1 cellular context compared by ENCODE assay signal in the genomic region with DNA sequence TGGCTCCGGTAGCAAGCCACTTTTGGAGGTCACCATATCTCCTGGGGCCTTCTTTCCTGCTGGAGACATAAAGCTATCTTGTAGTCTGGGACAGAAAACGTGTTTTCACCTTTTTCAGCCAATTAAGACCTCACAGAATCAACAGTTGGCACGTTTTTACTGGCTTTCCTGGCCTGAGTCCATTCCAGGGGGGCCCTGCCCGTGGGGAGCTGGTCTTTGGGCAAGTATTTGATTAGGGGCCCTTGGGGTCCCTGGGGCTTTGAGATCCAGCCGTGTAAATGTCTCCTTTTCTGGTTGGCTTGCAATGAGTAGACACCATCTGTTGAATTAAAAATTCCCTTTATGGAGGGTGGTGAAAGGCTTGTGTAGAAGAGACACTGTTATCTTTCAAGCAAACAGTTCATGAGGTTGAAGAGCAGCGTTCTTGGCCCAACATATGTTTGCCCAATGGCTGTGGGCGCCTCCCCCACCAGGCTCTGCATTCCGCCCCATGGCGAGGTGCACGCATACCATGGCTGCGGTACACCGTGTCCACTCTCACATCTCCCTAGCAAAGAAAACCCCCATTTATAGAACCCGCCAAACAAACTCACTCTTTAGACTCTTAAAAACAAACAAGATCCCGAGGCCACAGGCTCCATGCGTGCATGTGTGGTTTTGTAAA.
A peak's percentile ranks its signal among the peaks of the same experiment; 100 is the strongest.
TF ChIP-seq lines count a peak whose summit lies in the region.

No MANE protein-coding gene starts in this region.

TF ChIP-seq in HepG2, 621 proteins besides CTCF, POLR2A, EP300 and RAD21 (continued from another document and continues in another):
- TF ChIP-seq, protein P1, sequence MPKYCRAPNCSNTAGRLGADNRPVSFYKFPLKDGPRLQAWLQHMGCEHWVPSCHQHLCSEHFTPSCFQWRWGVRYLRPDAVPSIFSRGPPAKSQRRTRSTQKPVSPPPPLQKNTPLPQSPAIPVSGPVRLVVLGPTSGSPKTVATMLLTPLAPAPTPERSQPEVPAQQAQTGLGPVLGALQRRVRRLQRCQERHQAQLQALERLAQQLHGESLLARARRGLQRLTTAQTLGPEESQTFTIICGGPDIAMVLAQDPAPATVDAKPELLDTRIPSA (CRISPR knock-in tag; IDR thresholded peaks at IDR 0.05; ENCODE audit: borderline replicate concordance) = no peak
- TF ChIP-seq ZMYM4 (CRISPR knock-in tag; IDR thresholded peaks at IDR 0.05) (peak; percentile 94), MXD4 (CRISPR knock-in tag; IDR thresholded peaks at IDR 0.05) (peak; percentile 68; the same call in 1 of the 2 replicates), SAP130 (CRISPR knock-in tag; IDR thresholded peaks at IDR 0.05; ENCODE audit: low read depth) (peak; percentile 77), ZNF441 (CRISPR knock-in tag; IDR thresholded peaks at IDR 0.05; ENCODE audit: borderline replicate concordance) (no peak), NR2F1 (CRISPR knock-in tag; IDR thresholded peaks at IDR 0.05) (0 out of 4 replicates have a peak, but pooled peaks of 1 of the 2 experiments have one; percentile 37), RARG (CRISPR knock-in tag; IDR thresholded peaks at IDR 0.05; ENCODE audit: low read depth) (no peak), ZNF121 (CRISPR knock-in tag; IDR thresholded peaks at IDR 0.05) (peak; percentile 31; the same call in 1 of the 2 replicates), MZF1 (CRISPR knock-in tag; IDR thresholded peaks at IDR 0.05; ENCODE audit: borderline replicate concordance) (no peak), RERE (CRISPR knock-in tag; IDR thresholded peaks at IDR 0.05; ENCODE audit: low read depth) (peak; percentile 47; the same call in 1 of the 2 replicates), HOXD1 (CRISPR knock-in tag; IDR thresholded peaks at IDR 0.05) (peak; percentile 80; the same call in 1 of the 2 replicates), HDAC6 (IDR thresholded peaks at IDR 0.05; ENCODE audit: low read depth, low read length) (no peak), KLF11 (CRISPR knock-in tag; IDR thresholded peaks at IDR 0.05) (0 out of 2 replicates have a peak, but pooled peaks have one; percentile 42), ZNF574 (CRISPR knock-in tag; IDR thresholded peaks at IDR 0.05) (peak; percentile 75), PAXIP1 (CRISPR knock-in tag; conservative IDR thresholded peaks at IDR 0.05) (peak; percentile 92), CBX2 (IDR thresholded peaks at IDR 0.05; ENCODE audit: low read depth, low read length) (no peak), CBX2 (CRISPR knock-in tag; IDR thresholded peaks at IDR 0.05; ENCODE audit: low read depth) (no peak), ZNF850 (CRISPR knock-in tag; conservative IDR thresholded peaks at IDR 0.05) (no peak), HDAC1 (CRISPR knock-in tag; IDR thresholded peaks at IDR 0.05) (peak; percentile 73; the same call in 1 of the 2 replicates)
- TF ChIP-seq, protein P2, sequence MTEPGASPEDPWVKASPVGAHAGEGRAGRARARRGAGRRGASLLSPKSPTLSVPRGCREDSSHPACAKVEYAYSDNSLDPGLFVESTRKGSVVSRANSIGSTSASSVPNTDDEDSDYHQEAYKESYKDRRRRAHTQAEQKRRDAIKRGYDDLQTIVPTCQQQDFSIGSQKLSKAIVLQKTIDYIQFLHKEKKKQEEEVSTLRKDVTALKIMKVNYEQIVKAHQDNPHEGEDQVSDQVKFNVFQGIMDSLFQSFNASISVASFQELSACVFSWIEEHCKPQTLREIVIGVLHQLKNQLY (CRISPR knock-in tag; IDR thresholded peaks at IDR 0.05) = peak; percentile 93
- TF ChIP-seq, protein P3, sequence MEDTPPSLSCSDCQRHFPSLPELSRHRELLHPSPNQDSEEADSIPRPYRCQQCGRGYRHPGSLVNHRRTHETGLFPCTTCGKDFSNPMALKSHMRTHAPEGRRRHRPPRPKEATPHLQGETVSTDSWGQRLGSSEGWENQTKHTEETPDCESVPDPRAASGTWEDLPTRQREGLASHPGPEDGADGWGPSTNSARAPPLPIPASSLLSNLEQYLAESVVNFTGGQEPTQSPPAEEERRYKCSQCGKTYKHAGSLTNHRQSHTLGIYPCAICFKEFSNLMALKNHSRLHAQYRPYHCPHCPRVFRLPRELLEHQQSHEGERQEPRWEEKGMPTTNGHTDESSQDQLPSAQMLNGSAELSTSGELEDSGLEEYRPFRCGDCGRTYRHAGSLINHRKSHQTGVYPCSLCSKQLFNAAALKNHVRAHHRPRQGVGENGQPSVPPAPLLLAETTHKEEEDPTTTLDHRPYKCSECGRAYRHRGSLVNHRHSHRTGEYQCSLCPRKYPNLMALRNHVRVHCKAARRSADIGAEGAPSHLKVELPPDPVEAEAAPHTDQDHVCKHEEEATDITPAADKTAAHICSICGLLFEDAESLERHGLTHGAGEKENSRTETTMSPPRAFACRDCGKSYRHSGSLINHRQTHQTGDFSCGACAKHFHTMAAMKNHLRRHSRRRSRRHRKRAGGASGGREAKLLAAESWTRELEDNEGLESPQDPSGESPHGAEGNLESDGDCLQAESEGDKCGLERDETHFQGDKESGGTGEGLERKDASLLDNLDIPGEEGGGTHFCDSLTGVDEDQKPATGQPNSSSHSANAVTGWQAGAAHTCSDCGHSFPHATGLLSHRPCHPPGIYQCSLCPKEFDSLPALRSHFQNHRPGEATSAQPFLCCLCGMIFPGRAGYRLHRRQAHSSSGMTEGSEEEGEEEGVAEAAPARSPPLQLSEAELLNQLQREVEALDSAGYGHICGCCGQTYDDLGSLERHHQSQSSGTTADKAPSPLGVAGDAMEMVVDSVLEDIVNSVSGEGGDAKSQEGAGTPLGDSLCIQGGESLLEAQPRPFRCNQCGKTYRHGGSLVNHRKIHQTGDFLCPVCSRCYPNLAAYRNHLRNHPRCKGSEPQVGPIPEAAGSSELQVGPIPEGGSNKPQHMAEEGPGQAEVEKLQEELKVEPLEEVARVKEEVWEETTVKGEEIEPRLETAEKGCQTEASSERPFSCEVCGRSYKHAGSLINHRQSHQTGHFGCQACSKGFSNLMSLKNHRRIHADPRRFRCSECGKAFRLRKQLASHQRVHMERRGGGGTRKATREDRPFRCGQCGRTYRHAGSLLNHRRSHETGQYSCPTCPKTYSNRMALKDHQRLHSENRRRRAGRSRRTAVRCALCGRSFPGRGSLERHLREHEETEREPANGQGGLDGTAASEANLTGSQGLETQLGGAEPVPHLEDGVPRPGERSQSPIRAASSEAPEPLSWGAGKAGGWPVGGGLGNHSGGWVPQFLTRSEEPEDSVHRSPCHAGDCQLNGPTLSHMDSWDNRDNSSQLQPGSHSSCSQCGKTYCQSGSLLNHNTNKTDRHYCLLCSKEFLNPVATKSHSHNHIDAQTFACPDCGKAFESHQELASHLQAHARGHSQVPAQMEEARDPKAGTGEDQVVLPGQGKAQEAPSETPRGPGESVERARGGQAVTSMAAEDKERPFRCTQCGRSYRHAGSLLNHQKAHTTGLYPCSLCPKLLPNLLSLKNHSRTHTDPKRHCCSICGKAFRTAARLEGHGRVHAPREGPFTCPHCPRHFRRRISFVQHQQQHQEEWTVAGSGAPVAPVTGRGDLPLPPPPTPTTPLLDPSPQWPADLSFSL (CRISPR knock-in tag; IDR thresholded peaks at IDR 0.05) = no peak
- TF ChIP-seq, protein P4, sequence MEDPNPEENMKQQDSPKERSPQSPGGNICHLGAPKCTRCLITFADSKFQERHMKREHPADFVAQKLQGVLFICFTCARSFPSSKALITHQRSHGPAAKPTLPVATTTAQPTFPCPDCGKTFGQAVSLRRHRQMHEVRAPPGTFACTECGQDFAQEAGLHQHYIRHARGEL (CRISPR knock-in tag; IDR thresholded peaks at IDR 0.05) = no peak
- TF ChIP-seq, protein P5, sequence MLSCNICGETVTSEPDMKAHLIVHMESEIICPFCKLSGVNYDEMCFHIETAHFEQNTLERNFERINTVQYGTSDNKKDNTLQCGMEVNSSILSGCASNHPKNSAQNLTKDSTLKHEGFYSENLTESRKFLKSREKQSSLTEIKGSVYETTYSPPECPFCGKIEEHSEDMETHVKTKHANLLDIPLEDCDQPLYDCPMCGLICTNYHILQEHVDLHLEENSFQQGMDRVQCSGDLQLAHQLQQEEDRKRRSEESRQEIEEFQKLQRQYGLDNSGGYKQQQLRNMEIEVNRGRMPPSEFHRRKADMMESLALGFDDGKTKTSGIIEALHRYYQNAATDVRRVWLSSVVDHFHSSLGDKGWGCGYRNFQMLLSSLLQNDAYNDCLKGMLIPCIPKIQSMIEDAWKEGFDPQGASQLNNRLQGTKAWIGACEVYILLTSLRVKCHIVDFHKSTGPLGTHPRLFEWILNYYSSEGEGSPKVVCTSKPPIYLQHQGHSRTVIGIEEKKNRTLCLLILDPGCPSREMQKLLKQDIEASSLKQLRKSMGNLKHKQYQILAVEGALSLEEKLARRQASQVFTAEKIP (CRISPR knock-in tag; IDR thresholded peaks at IDR 0.05; ENCODE audit: borderline replicate concordance) = no peak
- TF ChIP-seq, protein P6, sequence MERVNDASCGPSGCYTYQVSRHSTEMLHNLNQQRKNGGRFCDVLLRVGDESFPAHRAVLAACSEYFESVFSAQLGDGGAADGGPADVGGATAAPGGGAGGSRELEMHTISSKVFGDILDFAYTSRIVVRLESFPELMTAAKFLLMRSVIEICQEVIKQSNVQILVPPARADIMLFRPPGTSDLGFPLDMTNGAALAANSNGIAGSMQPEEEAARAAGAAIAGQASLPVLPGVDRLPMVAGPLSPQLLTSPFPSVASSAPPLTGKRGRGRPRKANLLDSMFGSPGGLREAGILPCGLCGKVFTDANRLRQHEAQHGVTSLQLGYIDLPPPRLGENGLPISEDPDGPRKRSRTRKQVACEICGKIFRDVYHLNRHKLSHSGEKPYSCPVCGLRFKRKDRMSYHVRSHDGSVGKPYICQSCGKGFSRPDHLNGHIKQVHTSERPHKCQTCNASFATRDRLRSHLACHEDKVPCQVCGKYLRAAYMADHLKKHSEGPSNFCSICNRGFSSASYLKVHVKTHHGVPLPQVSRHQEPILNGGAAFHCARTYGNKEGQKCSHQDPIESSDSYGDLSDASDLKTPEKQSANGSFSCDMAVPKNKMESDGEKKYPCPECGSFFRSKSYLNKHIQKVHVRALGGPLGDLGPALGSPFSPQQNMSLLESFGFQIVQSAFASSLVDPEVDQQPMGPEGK (CRISPR knock-in tag; IDR thresholded peaks at IDR 0.05) = peak; percentile 91
